In genomic region chr10:44008270-44008916, GRCh38 we compare ENCODE assay signal across 13 cellular contexts.
A peak's percentile ranks its signal among the peaks of the same experiment; 100 is the strongest.
DNase-seq lines count a peak whose midpoint lies in the region; ATAC-seq, FAIRE-seq and TF ChIP-seq lines count a peak whose summit lies in the region.
"Had no signal": no experiment of that assay in that cellular context is flagged by ENCODE, and none has a peak within 500 bp of the region (broad histone marks: within the 10 kb centered on the region; RNA-seq: fewer than 3 reads in every experiment).

No MANE protein-coding gene starts in this region.

- H3K4me3 Mint-ChIP-seq in Caco-2 (ENCODE audit: unreplicated experiment) (no peak overlapping the region), neural progenitor cell (no peak overlapping the region)
- H3K4me3 Mint-ChIP-seq: activated naive CD8-positive, alpha-beta T cell treated with anti-CD3 and anti-CD28 coated beads, Interleukin-2, amount 50 U/mL, for 24 hours; IgD-negative memory B cell had no signal

- DNase-seq in GM10248 (ENCODE audit: extremely low spot score) (peak; percentile 56), GM23248 (peak; percentile 15), HS-5 (ENCODE audit: low read depth) (peak; percentile 20), left ventricle myocardium superior (no peak), Caco-2 (no peak), KG1 (lab: John Stamatoyannopoulos, UW) (no peak), neural progenitor cell (ENCODE audit: low spot score) (no peak), GM12891 (ENCODE audit: insufficient read length, low spot score) (no peak)
- DNase-seq: activated naive CD8-positive, alpha-beta T cell treated with anti-CD3 and anti-CD28 coated beads, Interleukin-2, amount 50 U/mL, for 24 hours; NCI-H82 had no signal

- POLR2A ChIA-PET in GM10248 (lab: Yijun Ruan, JAX): no interaction called here
- POLR2A ChIA-PET in Caco-2 (lab: Charles Lee): no interaction called here

- H2AFZ ChIP-seq in GM23248 (no peak overlapping the region), neural progenitor cell (replicated peaks) (no peak overlapping the region)

- H3K4me1 Mint-ChIP-seq in Caco-2 (ENCODE audit: low read depth, unreplicated experiment) (peaks cover 6% of the 10 kb centered on the region), neural progenitor cell (peaks cover 18% of the 10 kb centered on the region)

- intact Hi-C loops in left ventricle myocardium superior (cut with micrococcal nuclease): no loop called here
- intact Hi-C loops in Caco-2 (cut with micrococcal nuclease; ENCODE audit: unreplicated experiment): no loop called here

- no TSS peak for BruUV-seq in Caco-2 (replicated peaks; lab: Mats Ljungman, UMichigan)

- H3K9me3 Mint-ChIP-seq in Caco-2 (ENCODE audit: unreplicated experiment) (no peaks in the 10 kb centered on the region), neural progenitor cell (no peaks in the 10 kb centered on the region)
- H3K9me3 Mint-ChIP-seq: activated naive CD8-positive, alpha-beta T cell treated with anti-CD3 and anti-CD28 coated beads, Interleukin-2, amount 50 U/mL, for 24 hours had no signal

- H3K4me1 ChIP-seq in GM23248 (ENCODE audit: insufficient read depth): no peaks in the 10 kb centered on the region
- H3K4me1 ChIP-seq in Caco-2: no peaks in the 10 kb centered on the region
- no peaks in the 10 kb centered on the region for H3K4me1 ChIP-seq in neural progenitor cell

- H4K20me1 ChIP-seq in GM23248 (ENCODE audit: insufficient read depth) (no peaks in the 10 kb centered on the region), neural progenitor cell (ENCODE audit: low read depth) (no peaks in the 10 kb centered on the region)
- H4K20me1 ChIP-seq: BLaER1 had no signal

- H3K27me3 ChIP-seq in GM23248 (replicated peaks; ENCODE audit: insufficient read depth): no peaks in the 10 kb centered on the region
- no peaks in the 10 kb centered on the region; the same call in 1 of the 2 replicates for H3K27me3 ChIP-seq in Caco-2 (replicated peaks; ENCODE audit: control insufficient read depth, insufficient read depth, low read length)
- H3K27me3 ChIP-seq in neural progenitor cell: no peaks in the 10 kb centered on the region
- H3K27me3 ChIP-seq: BLaER1 had no signal

- H3K4me2 ChIP-seq in GM23248 (ENCODE audit: unreplicated experiment) (no peak overlapping the region), neural progenitor cell (no peak overlapping the region)

- H3K27ac ChIP-seq in GM23248: no peak overlapping the region
- H3K27ac ChIP-seq in neural progenitor cell: no peak overlapping the region
- H3K27ac ChIP-seq: BLaER1, VCaP had no signal

- H3F3A ChIP-seq in GM23248 (ENCODE audit: insufficient read depth): no peaks in the 10 kb centered on the region
- H3F3A ChIP-seq in neural progenitor cell (ENCODE audit: low read depth): no peaks in the 10 kb centered on the region

- no peak for TF ChIP-seq POLR2A in GM12891 (IDR thresholded peaks at IDR 0.05; ENCODE audit: low read depth, low read length)

- no peaks in the 10 kb centered on the region for H3K36me3 ChIP-seq in GM23248 (ENCODE audit: low read depth)
- no peaks in the 10 kb centered on the region for H3K36me3 ChIP-seq in Caco-2 (ENCODE audit: control insufficient read depth, insufficient read depth, low read length)
- no peaks in the 10 kb centered on the region for H3K36me3 ChIP-seq in neural progenitor cell
- H3K36me3 ChIP-seq: BLaER1 had no signal

- H3K4me3 ChIP-seq in GM23248: no peak overlapping the region
- no peak overlapping the region for H3K4me3 ChIP-seq in Caco-2 (ENCODE audit: low read depth, low read length)
- H3K4me3 ChIP-seq in neural progenitor cell: no peak overlapping the region
- H3K4me3 ChIP-seq: BLaER1 had no signal

- H3K36me3 Mint-ChIP-seq in Caco-2 (ENCODE audit: insufficient read depth, unreplicated experiment): no peaks in the 10 kb centered on the region
- H3K36me3 Mint-ChIP-seq in neural progenitor cell: no peaks in the 10 kb centered on the region
- H3K36me3 Mint-ChIP-seq: IgD-negative memory B cell had no signal

- no peak overlapping the region for H3K9ac ChIP-seq in GM23248
- no peak overlapping the region for H3K9ac ChIP-seq in neural progenitor cell
- H3K9ac ChIP-seq: BLaER1 had no signal

- CTCF ChIA-PET in GM10248 (lab: Yijun Ruan, JAX): interaction anchor here (1.3 kb wide), 1 partner anchor 12 kb away, joined by 3 read pairs; no protein-coding TSS in a partner anchor
- CTCF ChIA-PET in Caco-2 (lab: Charles Lee): no interaction called here

- no peaks in the 10 kb centered on the region for H3K9me3 ChIP-seq in GM23248 (ENCODE audit: low read depth)
- H3K9me3 ChIP-seq in Caco-2: no peaks in the 10 kb centered on the region
- no peaks in the 10 kb centered on the region for H3K9me3 ChIP-seq in neural progenitor cell (ENCODE audit: low read depth)
- H3K9me3 ChIP-seq: BLaER1 had no signal

- in situ Hi-C loops in GM23248 (cut with MboI): no loop called here

- H3K79me2 ChIP-seq in GM23248 (ENCODE audit: insufficient read depth) (no peaks in the 10 kb centered on the region), neural progenitor cell (ENCODE audit: low read depth) (no peaks in the 10 kb centered on the region)

- 80 to 86% methylated on average over 10 of the region's 10 CpGs for WGBS in GM23248 (ENCODE audit: low coverage in 1 of 2, low lambda C conversion rate in 2 of 2, missing lambda C conversion rate in 2 of 2), 2 experiments

- FAIRE-seq in GM12891 (lab: Jason Lieb, UNC): no peak

- no peak for TF ChIP-seq CTCF in GM10248 (IDR thresholded peaks at IDR 0.05; ENCODE audit: control extremely low read depth, extremely low read depth, low read depth, missing control alignments)
- no peak for TF ChIP-seq CTCF in Caco-2 (IDR thresholded peaks at IDR 0.05; ENCODE audit: insufficient read depth in 1 of 2, low read depth in 1 of 2, low read length in 1 of 2, severe bottlenecking in 1 of 2, unreplicated experiment in 1 of 2)
- TF ChIP-seq CTCF in neural progenitor cell (IDR thresholded peaks at IDR 0.05): no peak

- no peaks in the 10 kb centered on the region for H3K9me2 ChIP-seq in GM23248 (ENCODE audit: insufficient read depth)

- H3K27ac Mint-ChIP-seq in Caco-2 (ENCODE audit: unreplicated experiment): no peak overlapping the region
- H3K27ac Mint-ChIP-seq in neural progenitor cell: no peak overlapping the region
- H3K27ac Mint-ChIP-seq: activated naive CD8-positive, alpha-beta T cell treated with anti-CD3 and anti-CD28 coated beads, Interleukin-2, amount 50 U/mL, for 24 hours had no signal

- ATAC-seq in left ventricle myocardium superior: peak; percentile 41
- ATAC-seq: activated naive CD8-positive, alpha-beta T cell treated with anti-CD3 and anti-CD28 coated beads, Interleukin-2, amount 50 U/mL, for 24 hours had no signal

- H3K27me3 Mint-ChIP-seq in Caco-2 (ENCODE audit: insufficient read depth, unreplicated experiment) (peaks cover 17% of the 10 kb centered on the region), neural progenitor cell (ENCODE audit: insufficient read depth, low read depth) (peaks cover 3% of the 10 kb centered on the region)

TF ChIP-seq in GM12891, 5 proteins besides CTCF, POLR2A, EP300 and RAD21:
- TF ChIP-seq POLR2AphosphoS5 (IDR thresholded peaks at IDR 0.05; ENCODE audit: low read depth, low read length): no peak
- TF ChIP-seq SPI1 (IDR thresholded peaks at IDR 0.05; ENCODE audit: low read depth, low read length): no peak
- no peak for TF ChIP-seq PAX5 (IDR thresholded peaks at IDR 0.05; ENCODE audit: insufficient read depth, low read length, severe bottlenecking)
- no peak for TF ChIP-seq TAF1 (IDR thresholded peaks at IDR 0.05; ENCODE audit: low read depth, low read length)
- no peak for TF ChIP-seq POU2F2 (IDR thresholded peaks at IDR 0.05; ENCODE audit: low read depth, low read length)

Comparison
In these comparisons a context has a peak if more than half of its experiments do, and no peak if none do; other contexts are left out.
1. DNase-seq: peak in GM10248 (single experiment), GM23248 (single experiment) and HS-5 (single experiment); none in left ventricle myocardium superior (single experiment), Caco-2 (0 of 2), KG1 (single experiment), neural progenitor cell (single experiment) and GM12891 (single experiment).